Comparison of ENCODE assay signal across 10 cellular contexts in the genomic region with DNA sequence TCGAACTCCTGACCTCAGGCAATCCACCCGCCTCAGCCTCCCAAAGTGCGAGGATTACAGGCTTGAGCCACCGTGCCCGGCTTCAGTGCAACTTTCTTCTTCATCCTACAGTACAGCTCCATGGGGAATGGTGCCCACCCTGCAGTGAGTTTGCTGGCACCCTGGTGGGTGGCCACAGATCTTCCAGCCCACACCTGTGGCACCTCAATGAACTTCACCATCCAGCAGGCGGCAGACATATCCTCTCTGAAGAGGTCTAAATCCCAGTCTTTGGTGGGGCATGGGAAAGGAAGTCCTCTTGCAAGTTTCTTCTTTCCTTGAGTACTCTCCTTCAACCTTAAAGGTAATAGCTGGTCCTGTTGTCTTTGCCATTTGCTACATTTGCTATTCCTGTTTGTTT. TPM values are rescaled to one million over a fixed set of nuclear protein-coding genes. Genes with fewer than 3 reads are reported as not detected.
DNase-seq lines count a peak whose midpoint lies in the region; ATAC-seq, FAIRE-seq and TF ChIP-seq lines count a peak whose summit lies in the region.
"Had no signal": no experiment of that assay in that cellular context is flagged by ENCODE, and none has a peak within 500 bp of the region (broad histone marks: within the 10 kb centered on the region; RNA-seq: fewer than 3 reads in every experiment).

No MANE protein-coding gene starts in this region.

- DNase-seq in A673 (ENCODE audit: low spot score) (no peak), GM12864 (ENCODE audit: low read depth) (no peak), SJSA1 (ENCODE audit: low read depth in 1 of 2, low spot score in 2 of 2) (no peak), endothelial cell of umbilical vein (ENCODE audit: low read depth, low spot score) (no peak), A172 (ENCODE audit: low spot score) (no peak), caudate nucleus (lab: John Stamatoyannopoulos, UW) (no peak), NCI-H345 treated with DMSO at 0.1 percent for 48 hours (lab: John Stamatoyannopoulos, UW; ENCODE audit: unreplicated experiment) (no peak)

- H3K9me3 ChIP-seq in A673 (ENCODE audit: low read depth, low read length, poor library complexity, severe bottlenecking) (no peaks in the 10 kb centered on the region), SJSA1 (replicated peaks) (no peaks in the 10 kb centered on the region), endothelial cell of umbilical vein (replicated peaks; ENCODE audit: control insufficient read depth, insufficient read depth, low read length) (no peaks in the 10 kb centered on the region)
- H3K9me3 ChIP-seq: thoracic aorta had no signal

- no peaks in the 10 kb centered on the region for H3K79me2 ChIP-seq in endothelial cell of umbilical vein (ENCODE audit: control insufficient read depth, insufficient read depth, low read length)

- H3K4me1 ChIP-seq in A673 (ENCODE audit: insufficient read depth, low read length, poor library complexity, severe bottlenecking) (no peaks in the 10 kb centered on the region), SJSA1 (replicated peaks) (no peaks in the 10 kb centered on the region), endothelial cell of umbilical vein (ENCODE audit: control insufficient read depth, extremely low read depth, insufficient read depth, low read length) (no peaks in the 10 kb centered on the region)

- ATAC-seq in HG02798 (IDR thresholded peaks at IDR 0.05; ENCODE audit: poor library complexity, unreplicated experiment) = no peak

- dilution Hi-C loops in endothelial cell of umbilical vein (cut with MboI; ENCODE audit: extremely low pct_ligation_motif_present, low sequenced_read_pairs) = no loop called here

- H3K27ac ChIP-seq in A673 (ENCODE audit: low read depth, low read length, poor library complexity, severe bottlenecking) (no peak overlapping the region), SJSA1 (no peak overlapping the region), endothelial cell of umbilical vein (ENCODE audit: insufficient read depth, low read depth, low read length) (no peak overlapping the region), caudate nucleus (ENCODE audit: low read depth, low read length) (no peak overlapping the region)
- H3K27ac ChIP-seq: thoracic aorta had no signal

- BruUV-seq in A673 (replicated peaks; lab: Mats Ljungman, UMichigan) (no TSS peak), endothelial cell of umbilical vein (replicated peaks; lab: Mats Ljungman, UMichigan) (no TSS peak)

- no peak overlapping the region for H3K9ac ChIP-seq in endothelial cell of umbilical vein (replicated peaks; ENCODE audit: extremely low read depth, insufficient read depth, low read length)

- peak; percentile 63 for FAIRE-seq in endothelial cell of umbilical vein (lab: Jason Lieb, UNC)

- no peaks in the 10 kb centered on the region for H4K20me1 ChIP-seq in endothelial cell of umbilical vein (replicated peaks; ENCODE audit: control insufficient read depth, extremely low read depth, insufficient read depth, low read length)

- intact Hi-C loops in A673 (cut with micrococcal nuclease; ENCODE audit: unreplicated experiment) (loop anchor here (10.0 kb wide), 1 partner anchor 134 kb away; the partner anchor contains the start of genes RBBP4 and ZBTB8OS), endothelial cell of umbilical vein (cut with micrococcal nuclease) (no loop called here)

- no peaks in the 10 kb centered on the region for H3K27me3 ChIP-seq in A673 (replicated peaks; ENCODE audit: insufficient read depth, low read depth, low read length, poor library complexity)
- H3K27me3 ChIP-seq in SJSA1 (replicated peaks) = no peaks in the 10 kb centered on the region
- peaks cover 0 to 2% of the 10 kb centered on the region in 2 experiments for H3K27me3 ChIP-seq in endothelial cell of umbilical vein (ENCODE audit: control insufficient read depth in 2 of 2, insufficient read depth in 2 of 2, low read length in 2 of 2)

- CTCF ChIA-PET in A673 (lab: Charles Lee) (interaction anchor here (0.6 to 1.3 kb wide), 34 partner anchors 15 to 820 kb away, joined by 3 to 46 read pairs (median 6); partner anchors contain the start of genes RBBP4 and ZBTB8OS), endothelial cell of umbilical vein (lab: Charles Lee) (interaction anchor here (0.6 to 4.8 kb wide), 45 partner anchors 9 to 559 kb away, joined by 3 to 66 read pairs (median 5); partner anchors contain the start of genes RBBP4 and ZBTB8A)

- TF ChIP-seq POLR2A in endothelial cell of umbilical vein (IDR thresholded peaks at IDR 0.05; ENCODE audit: low read depth, low read length) = no peak

- H3K36me3 ChIP-seq in A673 (ENCODE audit: insufficient read depth, low read length, poor library complexity, severe bottlenecking) (no peaks in the 10 kb centered on the region), SJSA1 (no peaks in the 10 kb centered on the region), endothelial cell of umbilical vein (ENCODE audit: control insufficient read depth in 2 of 2, extremely low read depth in 1 of 2, insufficient read depth in 2 of 2, low read length in 2 of 2) (no peaks in the 10 kb centered on the region)
- H3K36me3 ChIP-seq: thoracic aorta had no signal

- POLR2A ChIA-PET in A673 (lab: Charles Lee; ENCODE audit: low non-redundant PET) = no interaction called here
- POLR2A ChIA-PET in endothelial cell of umbilical vein (lab: Charles Lee) = interaction anchor here (0.6 to 0.7 kb wide), 2 partner anchors 18 to 241 kb away, joined by 4 to 9 read pairs; partner anchors contain the start of gene ZBTB8A

- H3K9me1 ChIP-seq in endothelial cell of umbilical vein (replicated peaks; ENCODE audit: control insufficient read depth, extremely low read depth, insufficient read depth, low read length) = no peaks in the 10 kb centered on the region

- peak overlapping the region; percentile 52 for H2AFZ ChIP-seq in endothelial cell of umbilical vein (ENCODE audit: low read depth, low read length)

- no peak for TF ChIP-seq CTCF in A673 (conservative IDR thresholded peaks at IDR 0.05; ENCODE audit: low read depth, low read length)
- TF ChIP-seq CTCF in GM12864 (IDR thresholded peaks at IDR 0.05; ENCODE audit: low read depth, low read length, missing control alignments) = peak; percentile 16
- TF ChIP-seq CTCF in endothelial cell of umbilical vein (IDR thresholded peaks at IDR 0.05; ENCODE audit: extremely low read depth in 1 of 2, insufficient read depth in 1 of 2, low read depth in 1 of 2, low read length in 2 of 2) = no peak

- H3K4me2 ChIP-seq in endothelial cell of umbilical vein (ENCODE audit: insufficient read depth, low read length) = no peak overlapping the region

- H3K4me3 ChIP-seq in A673 (ENCODE audit: low read depth, low read length, poor library complexity, severe bottlenecking) (peak overlapping the region; percentile 41), GM12864 (ENCODE audit: low read depth, low read length) (peak overlapping the region; percentile 49), SJSA1 (peak overlapping the region; percentile 30; the same call in 1 of the 2 replicates), endothelial cell of umbilical vein (replicated peaks in 1 of 3; ENCODE audit: insufficient read depth in 1 of 3, low read depth in 1 of 3, low read length in 3 of 3) (no peak overlapping the region)

TF ChIP-seq in endothelial cell of umbilical vein, 7 proteins besides CTCF, POLR2A, EP300 and RAD21:
- TF ChIP-seq MYC (IDR thresholded peaks at IDR 0.05; ENCODE audit: low read depth, low read length) (no peak), POLR2AphosphoS5 (IDR thresholded peaks at IDR 0.05; ENCODE audit: insufficient read depth, low read depth, low read length) (no peak), JUN (IDR thresholded peaks at IDR 0.05; ENCODE audit: borderline replicate concordance, insufficient read depth, insufficient read length, low read depth) (no peak), FOS (IDR thresholded peaks at IDR 0.05; ENCODE audit: borderline replicate concordance, insufficient read depth, low read length) (no peak), EZH2 (IDR thresholded peaks at IDR 0.05; ENCODE audit: borderline replicate concordance, low read depth, low read length, severe bottlenecking) (no peak), MAX (IDR thresholded peaks at IDR 0.05; ENCODE audit: insufficient read depth, insufficient read length) (no peak), GATA2 (IDR thresholded peaks at IDR 0.05; ENCODE audit: insufficient read depth, insufficient read length, low read depth, low read length) (no peak)

RNA-seq across cellular contexts. Expression of gene ZBTB8A, which starts 18.1 kb away (rescaled TPM):
- total RNA-seq in A673 (2021) (6.4 and 7.9 TPM in 2 replicates), endothelial cell of umbilical vein (9.1 and 9.6 TPM in 2 replicates)
- total RNA-seq in SJSA1 (2014; rRNA removed; shearing (Covaris generic)) = 7.3 and 8.6 TPM in 2 replicates
- polyA plus RNA-seq in endothelial cell of umbilical vein = 2.9 and 3.1 TPM in 2 replicates
- 3.6 and 3.9 TPM in 2 replicates for polyA plus RNA-seq in endothelial cell of umbilical vein (2011; cell fraction: cytosol; rRNA removed)
- 5.5 and 7.6 TPM in 2 replicates for polyA plus RNA-seq in endothelial cell of umbilical vein (2011; cell fraction: nucleus; rRNA removed)
- 5.3 and 5.5 TPM in 2 replicates for polyA plus RNA-seq in endothelial cell of umbilical vein (2012)
- polyA minus RNA-seq in endothelial cell of umbilical vein = 8.7 and 10.6 TPM in 2 replicates
- polyA minus RNA-seq in endothelial cell of umbilical vein (2011; cell fraction: cytosol; rRNA and poly(A)+ RNA removed) = 8.8 TPM
- 7.8 and 8.6 TPM in 2 replicates for polyA minus RNA-seq in endothelial cell of umbilical vein (2011; cell fraction: nucleus; rRNA and poly(A)+ RNA removed)
- total RNA-seq in A172 (2014; rRNA removed; shearing (Covaris generic)) = 3.6 and 3.9 TPM in 2 replicates

RNA-seq across cellular contexts. Expression of gene ZBTB8B, which starts 56.3 kb away (rescaled TPM):
- total RNA-seq in A673 (2021) (0.06 and 0.17 TPM in 2 replicates), endothelial cell of umbilical vein (0.02 TPM in 1 of 2 replicates, not detected in the other)
- total RNA-seq in SJSA1 (2014; rRNA removed; shearing (Covaris generic)) = not detected in 2 replicates
- polyA plus RNA-seq in endothelial cell of umbilical vein = 0.01 TPM in 1 of 2 replicates, not detected in the other
- 0.01 TPM in 1 of 2 replicates, not detected in the other for polyA plus RNA-seq in endothelial cell of umbilical vein (2011; cell fraction: cytosol; rRNA removed)
- 0.03 TPM in 2 replicates for polyA plus RNA-seq in endothelial cell of umbilical vein (2011; cell fraction: nucleus; rRNA removed)
- not detected in 2 replicates for polyA plus RNA-seq in endothelial cell of umbilical vein (2012)
- polyA minus RNA-seq in endothelial cell of umbilical vein = 0.06 TPM in 1 of 2 replicates, not detected in the other
- polyA minus RNA-seq in endothelial cell of umbilical vein (2011; cell fraction: cytosol; rRNA and poly(A)+ RNA removed) = not detected
- not detected in 2 replicates for polyA minus RNA-seq in endothelial cell of umbilical vein (2011; cell fraction: nucleus; rRNA and poly(A)+ RNA removed)
- total RNA-seq in A172 (2014; rRNA removed; shearing (Covaris generic)) = 0.02 and 0.07 TPM in 2 replicates
- total RNA-seq: thoracic aorta had no signal
- polyA plus RNA-seq: esophagus had no signal

Comparison
In these comparisons a context has a peak if more than half of its experiments do, and no peak if none do; other contexts are left out.
1. H3K4me3 ChIP-seq: peak in A673 (single experiment), GM12864 (single experiment) and SJSA1 (single experiment); none in endothelial cell of umbilical vein (0 of 3).